13 cellular contexts compared by ENCODE assay signal in the genomic region with DNA sequence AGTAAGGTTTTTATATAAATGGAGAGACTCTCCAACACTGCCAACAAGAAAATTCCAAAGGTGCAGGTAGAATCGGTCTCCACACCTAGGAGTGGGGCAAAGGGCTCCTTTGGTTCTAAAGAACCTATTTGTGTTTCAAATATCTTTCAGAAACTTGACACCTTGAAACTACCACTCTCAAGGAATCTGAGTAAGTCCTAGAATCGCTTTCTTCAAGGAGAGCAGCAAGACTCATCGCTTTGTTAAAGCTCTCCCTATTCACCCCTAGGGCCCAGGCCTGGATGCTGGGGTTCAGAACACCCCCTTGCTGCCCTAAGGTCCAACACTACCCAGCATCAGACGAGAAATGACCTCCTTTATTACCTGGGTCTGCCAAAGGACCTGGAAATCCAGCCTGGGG. TPM values are rescaled to one million over a fixed set of nuclear protein-coding genes. Genes with fewer than 3 reads are reported as not detected.
DNase-seq lines count a peak whose midpoint lies in the region; ATAC-seq and TF ChIP-seq lines count a peak whose summit lies in the region.
"Had no signal": no experiment of that assay in that cellular context is flagged by ENCODE, and none has a peak within 500 bp of the region (broad histone marks: within the 10 kb centered on the region; RNA-seq: fewer than 3 reads in every experiment).

No MANE protein-coding gene starts in this region.

- H3K4me3 ChIP-seq in left ventricle myocardium inferior: peak overlapping the region; percentile 79
- H3K4me3 ChIP-seq in naive thymus-derived CD4-positive, alpha-beta T cell (ENCODE audit: low read length): no peak overlapping the region
- H3K4me3 ChIP-seq in urinary bladder (ENCODE audit: low read depth, low read length): no peak overlapping the region
- H3K4me3 ChIP-seq: GM23248 had no signal

- peaks cover 5% of the 10 kb centered on the region for H3K9me3 Mint-ChIP-seq in activated naive CD8-positive, alpha-beta T cell treated with anti-CD3 and anti-CD28 coated beads, Interleukin-2, amount 50 U/mL, for 24 hours
- H3K9me3 Mint-ChIP-seq in naive thymus-derived CD4-positive, alpha-beta T cell: peaks cover 0 to 7% (median 0%) of the 10 kb centered on the region in 11 donors

- ATAC-seq in left ventricle myocardium superior (no peak), HG03571 (IDR thresholded peaks at IDR 0.05; ENCODE audit: unreplicated experiment) (no peak), GM19395 (IDR thresholded peaks at IDR 0.05; ENCODE audit: unreplicated experiment) (no peak), HG03097 (IDR thresholded peaks at IDR 0.05; ENCODE audit: low FRiP score, unreplicated experiment) (no peak)
- no peak for ATAC-seq in activated naive CD8-positive, alpha-beta T cell treated with anti-CD3 and anti-CD28 coated beads, Interleukin-2, amount 50 U/mL, for 24 hours
- ATAC-seq in naive thymus-derived CD4-positive, alpha-beta T cell: no peak

- peaks cover 6% of the 10 kb centered on the region for H3K36me3 Mint-ChIP-seq in activated naive CD8-positive, alpha-beta T cell treated with anti-CD3 and anti-CD28 coated beads, Interleukin-2, amount 50 U/mL, for 24 hours (ENCODE audit: low read depth)
- peaks cover 0 to 15% (median 0%) of the 10 kb centered on the region in 5 donors for H3K36me3 Mint-ChIP-seq in naive thymus-derived CD4-positive, alpha-beta T cell

- no peak for TF ChIP-seq CTCF in left ventricle myocardium inferior (IDR thresholded peaks at IDR 0.05; ENCODE audit: borderline replicate concordance)

- H3K4me1 ChIP-seq in left ventricle myocardium inferior (peaks cover 74% of the 10 kb centered on the region), urinary bladder (ENCODE audit: insufficient read depth) (peaks cover 2% of the 10 kb centered on the region)
- H3K4me1 ChIP-seq in naive thymus-derived CD4-positive, alpha-beta T cell (ENCODE audit: control insufficient read depth in 2 of 2, insufficient read depth in 2 of 2, low read length in 2 of 2): peaks cover 37 to 43% of the 10 kb centered on the region in 2 donors

- H3K27ac Mint-ChIP-seq in activated naive CD8-positive, alpha-beta T cell treated with anti-CD3 and anti-CD28 coated beads, Interleukin-2, amount 50 U/mL, for 24 hours: no peak overlapping the region
- H3K27ac Mint-ChIP-seq in naive thymus-derived CD4-positive, alpha-beta T cell: peak overlapping the region; percentile 70 to 97 (median 92)
- H3K27ac Mint-ChIP-seq: endodermal cell had no signal

- H3K36me3 ChIP-seq in left ventricle myocardium inferior (no peaks in the 10 kb centered on the region), urinary bladder (ENCODE audit: insufficient read depth) (no peaks in the 10 kb centered on the region)
- no peaks in the 10 kb centered on the region for H3K36me3 ChIP-seq in naive thymus-derived CD4-positive, alpha-beta T cell (ENCODE audit: control insufficient read depth in 2 of 3, insufficient read depth in 3 of 3, low read length in 3 of 3)

- POLR2A ChIA-PET in naive thymus-derived CD4-positive, alpha-beta T cell (lab: Charles Lee): interaction anchor here (1.2 to 1.3 kb wide), 2 partner anchors 8 to 24 kb away, joined by 3 to 4 read pairs; no protein-coding TSS in a partner anchor

- H3K27ac ChIP-seq in left ventricle myocardium inferior (replicated peaks) (peak overlapping the region; percentile 96), urinary bladder (ENCODE audit: low read depth) (peak overlapping the region; percentile 16)
- peak overlapping the region; percentile 64 for H3K27ac ChIP-seq in naive thymus-derived CD4-positive, alpha-beta T cell (ENCODE audit: low read depth, low read length)
- H3K27ac ChIP-seq: GM23248 had no signal

- H3K4me3 Mint-ChIP-seq in activated naive CD8-positive, alpha-beta T cell treated with anti-CD3 and anti-CD28 coated beads, Interleukin-2, amount 50 U/mL, for 24 hours: peak overlapping the region; percentile 81
- H3K4me3 Mint-ChIP-seq in naive thymus-derived CD4-positive, alpha-beta T cell: peak overlapping the region; percentile 67 to 93 (median 88)

- DNase-seq in left ventricle myocardium inferior (no peak), left ventricle myocardium superior (no peak)
- no peak for DNase-seq in activated naive CD8-positive, alpha-beta T cell treated with anti-CD3 and anti-CD28 coated beads, Interleukin-2, amount 50 U/mL, for 24 hours
- DNase-seq in naive thymus-derived CD4-positive, alpha-beta T cell: no peak
- DNase-seq: GM23248, NCI-H2029 treated with DMSO at 0.1 percent for 48 hours, SIG-M5 had no signal

- intact Hi-C loops in left ventricle myocardium inferior (cut with micrococcal nuclease): no loop called here
- intact Hi-C loops in left ventricle myocardium superior (cut with micrococcal nuclease): no loop called here
- intact Hi-C loops in naive thymus-derived CD4-positive, alpha-beta T cell (cut with micrococcal nuclease): loop anchor here (1.0 to 10.0 kb wide), 8 partner anchors 22 to 1464 kb away; a partner anchor contains a TSS

- WGBS in urinary bladder: 90% methylated on average over 4 of the region's 4 CpGs

- H3K9me3 ChIP-seq in left ventricle myocardium inferior (replicated peaks): peaks cover 6% of the 10 kb centered on the region
- H3K9me3 ChIP-seq in naive thymus-derived CD4-positive, alpha-beta T cell (ENCODE audit: control insufficient read depth in 2 of 3, low read length in 3 of 3): no peaks in the 10 kb centered on the region

- CTCF ChIA-PET in naive thymus-derived CD4-positive, alpha-beta T cell (lab: Charles Lee): interaction anchor here (1.0 to 1.9 kb wide), 2 partner anchors 83 to 86 kb away, joined by 3 to 6 read pairs; no protein-coding TSS in a partner anchor

- H3K4me1 Mint-ChIP-seq in activated naive CD8-positive, alpha-beta T cell treated with anti-CD3 and anti-CD28 coated beads, Interleukin-2, amount 50 U/mL, for 24 hours: peaks cover 63% of the 10 kb centered on the region
- peaks cover 39 to 67% (median 63%) of the 10 kb centered on the region in 7 donors for H3K4me1 Mint-ChIP-seq in naive thymus-derived CD4-positive, alpha-beta T cell

- H3K27me3 Mint-ChIP-seq in activated naive CD8-positive, alpha-beta T cell treated with anti-CD3 and anti-CD28 coated beads, Interleukin-2, amount 50 U/mL, for 24 hours: peaks cover 15% of the 10 kb centered on the region
- peaks cover 0 to 33% (median 18%) of the 10 kb centered on the region in 5 donors for H3K27me3 Mint-ChIP-seq in naive thymus-derived CD4-positive, alpha-beta T cell

- peaks cover 8% of the 10 kb centered on the region for H3K27me3 ChIP-seq in left ventricle myocardium inferior (ENCODE audit: low read depth)
- no peaks in the 10 kb centered on the region for H3K27me3 ChIP-seq in naive thymus-derived CD4-positive, alpha-beta T cell (ENCODE audit: control insufficient read depth in 2 of 2, insufficient read depth in 2 of 2, low read length in 2 of 2)

RNA-seq across cellular contexts. Expression of a gene that starts 2.0 kb away (rescaled TPM):
- total RNA-seq in left ventricle myocardium inferior (285 TPM), left ventricle myocardium superior (272 TPM), urinary bladder (4.3 TPM)
- 1 to 10 TPM; 1.1 to 4.1 (median 3.2) TPM for total RNA-seq in naive thymus-derived CD4-positive, alpha-beta T cell
- polyA plus RNA-seq in naive thymus-derived CD4-positive, alpha-beta T cell: under 1 TPM; 0.41 to 0.45 TPM
- 2.4 TPM for polyA plus RNA-seq in urinary bladder
- total RNA-seq: GM23248, osteoblast had no signal
- polyA plus RNA-seq: GM23248 had no signal

Comparison
In these comparisons a context has a peak if more than half of its experiments do, and no peak if none do; other contexts are left out.
1. H3K27ac ChIP-seq: peak in every context shown above with its lines; median percentile 96 in left ventricle myocardium inferior; 64 in naive thymus-derived CD4-positive, alpha-beta T cell; 16 in urinary bladder.
2. RNA of a gene that starts 2.0 kb away (total RNA-seq): 285 TPM in left ventricle myocardium inferior (single experiment) and 272 TPM in left ventricle myocardium superior (single experiment); 4.3 TPM in urinary bladder (single experiment) and 1.1 to 4.1 TPM in naive thymus-derived CD4-positive, alpha-beta T cell; every median in the first group is over 10 times any median in the second.
3. intact Hi-C loops: an anchor here in naive thymus-derived CD4-positive, alpha-beta T cell (1.0 to 10.0 kb wide); none called in left ventricle myocardium inferior and left ventricle myocardium superior.